ENCODE assay signal across 25 cellular contexts in genomic region chr3:66083961-66084270, GRCh38. TPM values are rescaled to one million over a fixed set of nuclear protein-coding genes. Genes with fewer than 3 reads are reported as not detected.
"Had no signal": no experiment of that assay in that cellular context is flagged by ENCODE, and none has a peak within 500 bp of the region (broad histone marks: within the 10 kb centered on the region; RNA-seq: fewer than 3 reads in every experiment).

No MANE protein-coding gene starts in this region.

- H3K4me1 Mint-ChIP-seq: activated B cell treated with CpG ODN at 0.5 μM for 24 hours; activated CD4-positive, alpha-beta T cell treated with anti-CD3 and anti-CD28 coated beads for 36 hours; activated naive CD8-positive, alpha-beta T cell treated with anti-CD3 and anti-CD28 coated beads for 36 hours; central memory CD8-positive, alpha-beta T cell; naive thymus-derived CD8-positive, alpha-beta T cell had no signal

- ATAC-seq: activated CD4-positive, alpha-beta T cell treated with anti-CD3 and anti-CD28 coated beads for 36 hours; activated T-cell treated with anti-CD3 and anti-CD28 coated beads, Interleukin-2, amount 50 U/mL, for 4 hours; gastrocnemius medialis; left lung; naive thymus-derived CD8-positive, alpha-beta T cell; right cardiac atrium had no signal

- H3K4me3 ChIP-seq: breast epithelium, esophagus muscularis mucosa, gastrocnemius medialis, left lung, pancreas, thyroid gland had no signal

- H3K36me3 Mint-ChIP-seq: activated naive CD8-positive, alpha-beta T cell treated with anti-CD3 and anti-CD28 coated beads for 36 hours; naive thymus-derived CD8-positive, alpha-beta T cell had no signal

- H3K4me1 ChIP-seq: breast epithelium, esophagus muscularis mucosa, gastrocnemius medialis, left lung, pancreas, thyroid gland had no signal

- H3K27me3 Mint-ChIP-seq: activated B cell treated with CpG ODN at 0.5 μM for 24 hours; activated naive CD8-positive, alpha-beta T cell treated with anti-CD3 and anti-CD28 coated beads for 36 hours; central memory CD8-positive, alpha-beta T cell; stimulated activated naive CD8-positive, alpha-beta T cell treated with anti-CD3 and anti-CD28 coated beads, Interleukin-15, Interleukin-2, amounts not matched to agents 100 ng/mL and 50 ng/mL, for 24 hours had no signal

- H3K27ac ChIP-seq: breast epithelium, esophagus muscularis mucosa, gastrocnemius medialis, left lung, neutrophil, pancreas, thyroid gland had no signal

- H3K27ac Mint-ChIP-seq: activated B cell treated with CpG ODN at 0.5 μM for 24 hours; activated CD4-positive, alpha-beta T cell treated with anti-CD3 and anti-CD28 coated beads for 36 hours; activated naive CD8-positive, alpha-beta T cell treated with anti-CD3 and anti-CD28 coated beads for 36 hours; activated T-helper 2 cell treated with anti-CD3 and anti-CD28 coated beads, Interferon-gamma antibody, Interleukin-2, Interleukin-4, amounts not matched to agents 10 μg/mL and 5 μg/mL and 100 μg/mL, durations not matched to agents 14 hours and 24 hours and 36 hours; naive thymus-derived CD8-positive, alpha-beta T cell; stimulated activated naive CD8-positive, alpha-beta T cell treated with anti-CD3 and anti-CD28 coated beads, Interleukin-15, Interleukin-2, amounts not matched to agents 100 ng/mL and 50 ng/mL, for 24 hours had no signal

- H3K9me3 ChIP-seq: breast epithelium, esophagus muscularis mucosa, gastrocnemius medialis, left lung, neutrophil, pancreas, thyroid gland had no signal

- H3K36me3 ChIP-seq: breast epithelium, esophagus muscularis mucosa, gastrocnemius medialis, left lung, neutrophil, pancreas, thyroid gland had no signal

- H3K27me3 ChIP-seq: breast epithelium, esophagus muscularis mucosa, gastrocnemius medialis, left lung, neutrophil, pancreas, thyroid gland had no signal

- DNase-seq: activated B cell treated with CpG ODN at 0.5 μM for 24 hours; activated CD4-positive, alpha-beta T cell treated with anti-CD3 and anti-CD28 coated beads for 36 hours; activated CD4-positive, alpha-beta T cell treated with anti-CD3 and anti-CD28 coated beads, Interleukin-2, amount 50 U/mL, for 48 hours; activated CD8-positive, alpha-beta memory T cell treated with anti-CD3 and anti-CD28 coated beads, Interleukin-2, amount 50 U/mL, for 48 hours; activated naive CD4-positive, alpha-beta T cell treated with Interleukin-2 at 50 U/mL for 16 hours; activated naive CD8-positive, alpha-beta T cell treated with anti-CD3 and anti-CD28 coated beads for 36 hours; activated T-cell treated with anti-CD3 and anti-CD28 coated beads, Interleukin-2, amount 50 U/mL, for 4 hours; effector memory CD4-positive, alpha-beta T cell; gastrocnemius medialis; head of caudate nucleus; islet precursor cell; left lung; naive thymus-derived CD8-positive, alpha-beta T cell; pancreas; right cardiac atrium; stimulated activated CD4-positive, alpha-beta T cell treated with anti-CD3 and anti-CD28 coated beads, Interleukin-1b, Interleukin-23, amount 100 ng/mL, for 48 hours; substantia nigra; T-helper 1 cell; thyroid gland had no signal

- H3K4me3 Mint-ChIP-seq: activated B cell treated with CpG ODN at 0.5 μM for 24 hours; activated CD4-positive, alpha-beta T cell treated with anti-CD3 and anti-CD28 coated beads for 36 hours; activated naive CD8-positive, alpha-beta T cell treated with anti-CD3 and anti-CD28 coated beads for 36 hours; activated T-cell treated with anti-CD3 and anti-CD28 coated beads, Interleukin-2, amount 50 U/mL, for 4 hours; central memory CD8-positive, alpha-beta T cell; naive thymus-derived CD8-positive, alpha-beta T cell; stimulated activated naive CD8-positive, alpha-beta T cell treated with anti-CD3 and anti-CD28 coated beads, Interleukin-15, Interleukin-2, amounts not matched to agents 100 ng/mL and 50 ng/mL, for 24 hours had no signal

- H3K9me3 Mint-ChIP-seq: activated B cell treated with CpG ODN at 0.5 μM for 24 hours; activated naive CD8-positive, alpha-beta T cell treated with anti-CD3 and anti-CD28 coated beads for 36 hours; activated T-cell treated with anti-CD3 and anti-CD28 coated beads, Interleukin-2, amount 50 U/mL, for 4 hours; activated T-helper 2 cell treated with anti-CD3 and anti-CD28 coated beads, Interferon-gamma antibody, Interleukin-2, Interleukin-4, amounts not matched to agents 10 μg/mL and 5 μg/mL and 100 μg/mL, durations not matched to agents 14 hours and 24 hours and 36 hours; central memory CD8-positive, alpha-beta T cell; naive thymus-derived CD8-positive, alpha-beta T cell; stimulated activated naive CD8-positive, alpha-beta T cell treated with anti-CD3 and anti-CD28 coated beads, Interleukin-15, Interleukin-2, amounts not matched to agents 100 ng/mL and 50 ng/mL, for 24 hours had no signal

RNA-seq across cellular contexts. Expression of gene MAGI1, which starts 45.2 kb away (rescaled TPM):
- total RNA-seq: activated B cell treated with CpG ODN at 0.5 μM for 24 hours; naive thymus-derived CD8-positive, alpha-beta T cell had no signal
- polyA plus RNA-seq: naive thymus-derived CD8-positive, alpha-beta T cell had no signal
